ENCODE assay signal across 8 cellular contexts in the genomic region with DNA sequence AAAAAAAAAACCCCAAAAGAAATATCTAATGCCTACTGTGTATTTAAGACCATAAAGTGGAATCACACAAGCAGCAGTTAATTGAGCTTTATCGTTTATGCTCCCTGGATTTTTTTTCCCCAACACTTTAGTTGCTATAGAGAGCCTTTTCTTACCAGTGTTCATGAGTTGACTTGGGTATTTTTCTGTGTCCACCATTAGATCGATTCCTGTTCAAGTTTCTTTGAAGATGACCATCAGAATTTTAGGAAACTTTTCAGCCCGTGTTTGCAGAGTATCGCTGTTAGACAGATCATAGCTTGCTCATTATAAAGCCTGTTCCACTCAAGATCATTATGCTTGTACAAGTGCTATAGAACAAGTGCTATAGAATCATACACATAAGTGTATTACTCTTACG. TPM values are rescaled to one million over a fixed set of nuclear protein-coding genes. Genes with fewer than 3 reads are reported as not detected.
DNase-seq lines count a peak whose midpoint lies in the region; ATAC-seq and TF ChIP-seq lines count a peak whose summit lies in the region.

No MANE protein-coding gene starts in this region.

- WGBS in esophagus squamous epithelium, 2 donors, result 5 to 10% methylated on average over 5 of the region's 5 CpGs

- no peaks in the 10 kb centered on the region for H3K9me2 ChIP-seq in OCI-LY7 (ENCODE audit: insufficient read depth, low read length)

- peak overlapping the region; percentile 84 for H3K4me2 ChIP-seq in OCI-LY7 (ENCODE audit: low read length)

- H2AFZ ChIP-seq in OCI-LY7 (ENCODE audit: low read length), result no peak overlapping the region

- H3K36me3 ChIP-seq in OCI-LY7 (ENCODE audit: insufficient read depth, low read length) (peaks cover 58% of the 10 kb centered on the region), esophagus squamous epithelium (no peaks in the 10 kb centered on the region)

- H3K27me3 ChIP-seq in esophagus squamous epithelium, result no peaks in the 10 kb centered on the region

- TF ChIP-seq CTCF in OCI-LY7 (conservative IDR thresholded peaks at IDR 0.05; ENCODE audit: low read length) (no peak), esophagus squamous epithelium (IDR thresholded peaks at IDR 0.05) (no peak)

- POLR2A ChIA-PET in OCI-LY7 (lab: Charles Lee), result interaction anchor here (0.5 to 5.3 kb wide), 32 partner anchors 8 to 444 kb away, joined by 3 to 108 read pairs (median 5); no protein-coding TSS in a partner anchor

- peaks cover 72% of the 10 kb centered on the region for H3K79me2 ChIP-seq in OCI-LY7 (ENCODE audit: insufficient read depth, low read depth, low read length)

- BruUV-seq in OCI-LY7 (replicated peaks; lab: Mats Ljungman, UMichigan), result TSS peak; percentile 54

- H3K4me3 ChIP-seq in OCI-LY7 (ENCODE audit: low read depth, low read length, poor library complexity, severe bottlenecking) (peak overlapping the region; percentile 92), esophagus squamous epithelium (peak overlapping the region; percentile 74 to 96 (median 85)), skeletal muscle cell (ENCODE audit: low read depth, low read length) (peak overlapping the region; percentile 86)

- H3K9me3 ChIP-seq in OCI-LY7 (ENCODE audit: low read length), result peaks cover 22% of the 10 kb centered on the region
- H3K9me3 ChIP-seq in esophagus squamous epithelium, result no peaks in the 10 kb centered on the region

- H4K20me1 ChIP-seq in OCI-LY7 (ENCODE audit: insufficient read depth, low read length), result peaks cover 8% of the 10 kb centered on the region; the same call in 1 of the 2 replicates

- CTCF ChIA-PET in OCI-LY7 (lab: Charles Lee; ENCODE audit: unreplicated experiment), result interaction anchor here (0.5 to 1.1 kb wide), 8 partner anchors 61 to 276 kb away, joined by 3 to 10 read pairs (median 4); no protein-coding TSS in a partner anchor

- TF ChIP-seq POLR2A in esophagus squamous epithelium (IDR thresholded peaks at IDR 0.05), result no peak

- DNase-seq in OCI-LY7 (ENCODE audit: low spot score) (no peak), esophagus squamous epithelium (lab: John Stamatoyannopoulos, UW) (no peak), skeletal muscle cell (ENCODE audit: low read depth) (no peak), DMS79 treated with DMSO at 0.1 percent for 48 hours (lab: John Stamatoyannopoulos, UW) (no peak)
- DNase-seq in stimulated activated CD4-positive, alpha-beta T cell treated with anti-CD3 and anti-CD28 coated beads, Interleukin-15, amount 100 ng/mL, for 24 hours, result no peak

- ATAC-seq in GM18517 (IDR thresholded peaks at IDR 0.05; ENCODE audit: unreplicated experiment) (peak; percentile 3), GM21360 (IDR thresholded peaks at IDR 0.05; ENCODE audit: unreplicated experiment) (no peak), HG03342 (IDR thresholded peaks at IDR 0.05; ENCODE audit: unreplicated experiment) (no peak)

- intact Hi-C loops in OCI-LY7 (cut with micrococcal nuclease; ENCODE audit: unreplicated experiment), result loop anchor here (1.0 to 2.0 kb wide), 4 partner anchors 26 to 302 kb away; no protein-coding TSS in a partner anchor
- intact Hi-C loops in esophagus squamous epithelium (cut with DNase I), result no loop called here

- H3K4me1 ChIP-seq in OCI-LY7 (ENCODE audit: insufficient read depth, low read length, poor library complexity, severe bottlenecking) (peaks cover 32% of the 10 kb centered on the region), esophagus squamous epithelium (peaks cover 5 to 23% (median 9%) of the 10 kb centered on the region in 3 donors)

- peak overlapping the region; percentile 84 for H3K27ac ChIP-seq in OCI-LY7 (ENCODE audit: low read depth, low read length, poor library complexity, severe bottlenecking)
- H3K27ac ChIP-seq in esophagus squamous epithelium, result peak overlapping the region in 3 of 4 donors; percentile 15 to 95 (median 94)

RNA-seq across cellular contexts. Expression of a gene that starts 1.5 kb away (rescaled TPM):
- total RNA-seq in OCI-LY7 (2014; rRNA removed; shearing (Covaris generic)), result 74.8 and 102 TPM in 2 replicates
- total RNA-seq in OCI-LY7 (2022), result 91.6 and 94.5 TPM in 2 replicates
- 10 to 100 TPM; 24.2 to 35.2 (median 26.9) TPM for total RNA-seq in esophagus squamous epithelium
